ENCODE assay signal across 13 cellular contexts in genomic region chr20:478010-478948, GRCh38. TPM values are rescaled to one million over a fixed set of nuclear protein-coding genes. Genes with fewer than 3 reads are reported as not detected.
DNase-seq lines count a peak whose midpoint lies in the region; ATAC-seq and TF ChIP-seq lines count a peak whose summit lies in the region.
"Had no signal": no experiment of that assay in that cellular context is flagged by ENCODE, and none has a peak within 500 bp of the region (broad histone marks: within the 10 kb centered on the region; RNA-seq: fewer than 3 reads in every experiment).

No MANE protein-coding gene starts in this region.

- H3K36me3 ChIP-seq in left lung: peaks cover 0 to 34% of the 10 kb centered on the region in 2 donors

- peak overlapping the region; percentile 58 for H3K27ac Mint-ChIP-seq in activated naive CD8-positive, alpha-beta T cell treated with anti-CD3 and anti-CD28 coated beads, Interleukin-2, amount 10 ng/mL, durations not matched to agents 7 days and 5 days
- H3K27ac Mint-ChIP-seq in activated naive CD8-positive, alpha-beta T cell treated with anti-CD3 and anti-CD28 coated beads for 36 hours: no peak overlapping the region

- H3K9me3 Mint-ChIP-seq in activated naive CD8-positive, alpha-beta T cell treated with anti-CD3 and anti-CD28 coated beads, Interleukin-2, amount 10 ng/mL, durations not matched to agents 7 days and 5 days: no peaks in the 10 kb centered on the region
- no peaks in the 10 kb centered on the region for H3K9me3 Mint-ChIP-seq in activated naive CD8-positive, alpha-beta T cell treated with anti-CD3 and anti-CD28 coated beads for 36 hours

- peaks cover 22% of the 10 kb centered on the region for H3K36me3 Mint-ChIP-seq in activated naive CD8-positive, alpha-beta T cell treated with anti-CD3 and anti-CD28 coated beads, Interleukin-2, amount 10 ng/mL, durations not matched to agents 7 days and 5 days
- peaks cover 24% of the 10 kb centered on the region for H3K36me3 Mint-ChIP-seq in activated naive CD8-positive, alpha-beta T cell treated with anti-CD3 and anti-CD28 coated beads for 36 hours

- H3K27me3 ChIP-seq in left lung: no peaks in the 10 kb centered on the region
- H3K27me3 ChIP-seq: BLaER1 treated with 17β-estradiol and CSF1 and Interleukin-3, amounts not matched to agents 10 nM and 100 nM had no signal

- no peaks in the 10 kb centered on the region for H3K4me1 ChIP-seq in left lung

- peaks cover 26% of the 10 kb centered on the region for H3K4me1 Mint-ChIP-seq in activated naive CD8-positive, alpha-beta T cell treated with anti-CD3 and anti-CD28 coated beads, Interleukin-2, amount 10 ng/mL, durations not matched to agents 7 days and 5 days
- H3K4me1 Mint-ChIP-seq in activated naive CD8-positive, alpha-beta T cell treated with anti-CD3 and anti-CD28 coated beads for 36 hours: peaks cover 18% of the 10 kb centered on the region
- H3K4me1 Mint-ChIP-seq: H9 had no signal

- POLR2A ChIA-PET in activated naive CD8-positive, alpha-beta T cell treated with anti-CD3 and anti-CD28 coated beads, Interleukin-2, amount 10 ng/mL, durations not matched to agents 7 days and 5 days (lab: Charles Lee): interaction anchor here (0.8 to 1.1 kb wide), 3 partner anchors 40 to 124 kb away, joined by 3 to 4 read pairs (median 3); no protein-coding TSS in a partner anchor

- no peaks in the 10 kb centered on the region for H3K9me3 ChIP-seq in left lung

- no peak for ATAC-seq in activated naive CD8-positive, alpha-beta T cell treated with anti-CD3 and anti-CD28 coated beads, Interleukin-2, amount 10 ng/mL, durations not matched to agents 7 days and 5 days (ENCODE audit: low read depth)
- ATAC-seq in left lung (no peak), HG02798 (IDR thresholded peaks at IDR 0.05; ENCODE audit: poor library complexity, unreplicated experiment) (no peak), GM18858 (IDR thresholded peaks at IDR 0.05; ENCODE audit: unreplicated experiment) (no peak)

- H3K27me3 Mint-ChIP-seq in activated naive CD8-positive, alpha-beta T cell treated with anti-CD3 and anti-CD28 coated beads, Interleukin-2, amount 10 ng/mL, durations not matched to agents 7 days and 5 days: no peaks in the 10 kb centered on the region
- no peaks in the 10 kb centered on the region for H3K27me3 Mint-ChIP-seq in activated naive CD8-positive, alpha-beta T cell treated with anti-CD3 and anti-CD28 coated beads for 36 hours

- TF ChIP-seq CTCF in left lung (IDR thresholded peaks at IDR 0.05): no peak

- intact Hi-C loops in left lung (cut with DNase I): loop anchor here in 1 of 2 donors (2.0 kb wide), 1 partner anchor 123 kb away; no protein-coding TSS in a partner anchor

- no peak for DNase-seq in activated naive CD8-positive, alpha-beta T cell treated with anti-CD3 and anti-CD28 coated beads, Interleukin-2, amount 10 ng/mL, durations not matched to agents 7 days and 5 days
- no peak for DNase-seq in activated naive CD8-positive, alpha-beta T cell treated with anti-CD3 and anti-CD28 coated beads for 36 hours
- DNase-seq in fibroblast of gingiva (ENCODE audit: low read depth): peak; percentile 40
- DNase-seq in skeletal muscle cell (ENCODE audit: low read depth): peak; percentile 70
- DNase-seq in left lung: no peak
- DNase-seq: activated CD4-positive, CD25-positive, alpha-beta regulatory T cell; activated effector memory CD4-positive, alpha-beta T cell treated with Interleukin-2 at 50 U/mL for 16 hours; H9; NK-92 treated with Interleukin-12 subunit alpha and Interleukin-12 subunit beta, amount 100 ng/mL, for 24 hours had no signal

- H3K4me3 ChIP-seq in skeletal muscle cell (ENCODE audit: low read depth, low read length) (no peak overlapping the region), left lung (no peak overlapping the region)
- H3K4me3 ChIP-seq: BLaER1 treated with 17β-estradiol and CSF1 and Interleukin-3, amounts not matched to agents 10 nM and 100 nM had no signal

- H3K27ac ChIP-seq in left lung: no peak overlapping the region
- H3K27ac ChIP-seq: BLaER1 treated with 17β-estradiol and CSF1 and Interleukin-3, amounts not matched to agents 10 nM and 100 nM had no signal

- no peak overlapping the region for H3K4me3 Mint-ChIP-seq in activated naive CD8-positive, alpha-beta T cell treated with anti-CD3 and anti-CD28 coated beads, Interleukin-2, amount 10 ng/mL, durations not matched to agents 7 days and 5 days
- H3K4me3 Mint-ChIP-seq in activated naive CD8-positive, alpha-beta T cell treated with anti-CD3 and anti-CD28 coated beads for 36 hours: no peak overlapping the region
- H3K4me3 Mint-ChIP-seq: H9 had no signal

TF ChIP-seq in PFSK-1, 5 proteins besides CTCF, POLR2A, EP300 and RAD21:
- no peak for TF ChIP-seq FOXP2 (optimal IDR thresholded peaks at IDR 0.05; ENCODE audit: borderline replicate concordance, extremely low read depth, extremely low read length, insufficient read depth)
- TF ChIP-seq POLR2AphosphoS5 (IDR thresholded peaks at IDR 0.05; ENCODE audit: low read depth, low read length): 0 out of 2 replicates have a peak, but pooled peaks have one; percentile 27

RNA-seq across cellular contexts. Expression of gene TBC1D20, which starts 15.9 kb away (rescaled TPM):
- 10 to 100 TPM; 36.8 to 38.0 TPM for total RNA-seq in activated naive CD8-positive, alpha-beta T cell treated with anti-CD3 and anti-CD28 coated beads, Interleukin-2, amount 10 ng/mL, durations not matched to agents 7 days and 5 days
- 10 to 100 TPM; 18.4 to 18.6 TPM for total RNA-seq in activated naive CD8-positive, alpha-beta T cell treated with anti-CD3 and anti-CD28 coated beads for 36 hours
- 33.0 TPM for polyA plus RNA-seq in PFSK-1 (2012; ENCODE audit: insufficient read length, low read depth)
- total RNA-seq in left lung: 10 to 100 TPM; 37.5 to 37.7 TPM

Comparison
In these comparisons a context has a peak if more than half of its experiments do, and no peak if none do; other contexts are left out.
1. DNase-seq: peak in fibroblast of gingiva (single experiment) and skeletal muscle cell (single experiment); none in activated naive CD8-positive, alpha-beta T cell treated with anti-CD3 and anti-CD28 coated beads, Interleukin-2, amount 10 ng/mL, durations not matched to agents 7 days and 5 days (single experiment), activated naive CD8-positive, alpha-beta T cell treated with anti-CD3 and anti-CD28 coated beads for 36 hours (single experiment) and left lung (0 of 2).